18 cellular contexts compared by ENCODE assay signal in genomic region chr10:93300981-93301380, GRCh38.
A peak's percentile ranks its signal among the peaks of the same experiment; 100 is the strongest.
DNase-seq lines count a peak whose midpoint lies in the region; ATAC-seq and TF ChIP-seq lines count a peak whose summit lies in the region.
"Had no signal": no experiment of that assay in that cellular context is flagged by ENCODE, and none has a peak within 500 bp of the region (broad histone marks: within the 10 kb centered on the region; RNA-seq: fewer than 3 reads in every experiment).

No MANE protein-coding gene starts in this region.

- H3K4me2 ChIP-seq in GM23338: no peak overlapping the region
- H3K4me2 ChIP-seq in trophoblast cell (ENCODE audit: low read length): no peak overlapping the region
- H3K4me2 ChIP-seq: BLaER1 had no signal

- H4K91ac ChIP-seq in trophoblast cell (ENCODE audit: low read depth, low read length): no peak overlapping the region

- H3K27ac ChIP-seq in GM23338 (ENCODE audit: low read depth) (0 out of 2 replicates have a peak overlapping the region, but pooled peaks have one; percentile 46), trophoblast cell (ENCODE audit: low read depth, low read length) (no peak overlapping the region)
- H3K27ac ChIP-seq: 22Rv1, BLaER1, C4-2B had no signal

- H3K9me2 ChIP-seq in GM23338 (ENCODE audit: insufficient read depth): no peaks in the 10 kb centered on the region

- H3K4me3 ChIP-seq in GM23338 (no peak overlapping the region), epithelial cell of esophagus (ENCODE audit: low read length) (no peak overlapping the region), trophoblast cell (ENCODE audit: low read depth, low read length) (no peak overlapping the region)
- H3K4me3 ChIP-seq: BLaER1 had no signal

- H3F3A ChIP-seq in GM23338 (replicated peaks; ENCODE audit: low read depth): no peaks in the 10 kb centered on the region

- H3K9me3 ChIP-seq in trophoblast cell (ENCODE audit: insufficient read depth, low read depth, low read length): peaks cover 2% of the 10 kb centered on the region
- H3K9me3 ChIP-seq: BLaER1, Caco-2 had no signal

- H3K27me3 Mint-ChIP-seq in GM23338 (ENCODE audit: insufficient read depth, low read depth, poor library complexity): peaks cover 7% of the 10 kb centered on the region
- H3K27me3 Mint-ChIP-seq: B cell had no signal

- no peak overlapping the region for H2AFZ ChIP-seq in GM23338
- no peak overlapping the region for H2AFZ ChIP-seq in trophoblast cell (ENCODE audit: insufficient read depth, low read length, poor library complexity)

- no peak overlapping the region for H2BK12ac ChIP-seq in trophoblast cell (ENCODE audit: low read length)

- H3K36me3 Mint-ChIP-seq in GM23338 (ENCODE audit: low read depth): no peaks in the 10 kb centered on the region
- H3K36me3 Mint-ChIP-seq: CD4-positive, CD25-positive, alpha-beta regulatory T cell; CD8-positive, alpha-beta T cell had no signal

- H4K12ac ChIP-seq in trophoblast cell (ENCODE audit: low read depth, low read length): no peak overlapping the region

- peaks cover 15% of the 10 kb centered on the region for H3K4me1 Mint-ChIP-seq in GM23338
- H3K4me1 Mint-ChIP-seq: B cell; CD4-positive, CD25-positive, alpha-beta regulatory T cell had no signal

- no peaks in the 10 kb centered on the region for H4K20me1 ChIP-seq in GM23338 (replicated peaks; ENCODE audit: insufficient read depth)
- H4K20me1 ChIP-seq: BLaER1 had no signal

- no peak overlapping the region for H3K23ac ChIP-seq in trophoblast cell (ENCODE audit: low read length)

- TF ChIP-seq CTCF in GM23338 (conservative IDR thresholded peaks at IDR 0.05; ENCODE audit: low read depth in 2 of 2): no peak
- TF ChIP-seq CTCF in epithelial cell of esophagus (IDR thresholded peaks at IDR 0.05; ENCODE audit: insufficient read depth, low read depth, low read length, missing control alignments): no peak

- H3K18ac ChIP-seq in trophoblast cell (ENCODE audit: low read length): no peak overlapping the region

- ATAC-seq in GM23338: no peak
- ATAC-seq in HG02970 (IDR thresholded peaks at IDR 0.05; ENCODE audit: low FRiP score, unreplicated experiment): no peak
- ATAC-seq: CD8-positive, alpha-beta T cell had no signal

- H3K36me3 ChIP-seq in GM23338 (ENCODE audit: insufficient read depth) (no peaks in the 10 kb centered on the region), trophoblast cell (ENCODE audit: control insufficient read depth in 1 of 2, insufficient read depth in 2 of 2, low read length in 2 of 2) (peaks cover 2 to 7% of the 10 kb centered on the region in 2 experiments)
- H3K36me3 ChIP-seq: BLaER1 had no signal

- H3K27me3 ChIP-seq in GM23338 (ENCODE audit: insufficient read depth) (no peaks in the 10 kb centered on the region), trophoblast cell (ENCODE audit: insufficient read depth, low read length) (no peaks in the 10 kb centered on the region)
- H3K27me3 ChIP-seq: BLaER1 had no signal

- H3K4me3 Mint-ChIP-seq in GM23338: no peak overlapping the region
- H3K4me3 Mint-ChIP-seq: B cell; CD4-positive, CD25-positive, alpha-beta regulatory T cell; CD8-positive, alpha-beta T cell had no signal

- no peak overlapping the region for H2AK5ac ChIP-seq in trophoblast cell (ENCODE audit: low read length)

- no CpG with 5 or more reads among the region's 5 CpGs for WGBS in trophoblast cell (ENCODE audit: extremely low coverage, insufficient coverage, insufficient read length)

- no peak overlapping the region for H3K27ac Mint-ChIP-seq in GM23338
- H3K27ac Mint-ChIP-seq: B cell; CD4-positive, CD25-positive, alpha-beta regulatory T cell; CD8-positive, alpha-beta T cell had no signal

- H2BK120ac ChIP-seq in trophoblast cell (ENCODE audit: insufficient read depth, low read length, poor library complexity): no peak overlapping the region

- no peak overlapping the region for H3K4ac ChIP-seq in trophoblast cell (ENCODE audit: low read depth, low read length)

- H3K4me1 ChIP-seq in GM23338 (ENCODE audit: insufficient read depth) (peaks cover 16% of the 10 kb centered on the region), trophoblast cell (ENCODE audit: control insufficient read depth in 1 of 2, insufficient read depth in 2 of 2, low read length in 2 of 2) (peaks cover 3 to 4% of the 10 kb centered on the region in 2 experiments)
- H3K4me1 ChIP-seq: BLaER1 had no signal

- no peak overlapping the region for H3K14ac ChIP-seq in trophoblast cell (ENCODE audit: low read length)

- no peaks in the 10 kb centered on the region; the same call in 2 of the 3 replicates for H3K9me3 Mint-ChIP-seq in GM23338
- H3K9me3 Mint-ChIP-seq: CD4-positive, CD25-positive, alpha-beta regulatory T cell; CD8-positive, alpha-beta T cell had no signal

- H3K9ac ChIP-seq in trophoblast cell (ENCODE audit: low read length): no peak overlapping the region
- H3K9ac ChIP-seq: BLaER1 had no signal

- H3K79me2 ChIP-seq in GM23338 (replicated peaks; ENCODE audit: insufficient read depth) (no peaks in the 10 kb centered on the region; the same call in 1 of the 2 replicates), trophoblast cell (ENCODE audit: control insufficient read depth, insufficient read depth, low read length, poor library complexity) (no peaks in the 10 kb centered on the region)

- no peak overlapping the region for H4K8ac ChIP-seq in trophoblast cell (ENCODE audit: low read depth, low read length)

- peak; percentile 16 for DNase-seq in NCI-H748 (lab: John Stamatoyannopoulos, UW; ENCODE audit: unreplicated experiment)
- DNase-seq in NCI-H748 treated with DMSO at 0.1 percent for 48 hours (lab: John Stamatoyannopoulos, UW): no peak
- no peak for DNase-seq in GM23338 (ENCODE audit: low spot score)
- DNase-seq in epithelial cell of esophagus (ENCODE audit: low read depth): peak; percentile 15
- peak; percentile 26 to 54 for DNase-seq in trophoblast cell
- no peak for DNase-seq in amniotic stem cell (lab: John Stamatoyannopoulos, UW)
- DNase-seq: Caco-2; CD4-positive, CD25-positive, alpha-beta regulatory T cell; CD8-positive, alpha-beta T cell; DMS153; DND-41; H7; HCEC 1CT had no signal

- no peaks in the 10 kb centered on the region for H3K79me1 ChIP-seq in trophoblast cell (ENCODE audit: low read length)

- H2BK5ac ChIP-seq in trophoblast cell (ENCODE audit: low read depth, low read length, poor library complexity): no peak overlapping the region

TF ChIP-seq in GM23338, 12 proteins besides CTCF, POLR2A, EP300 and RAD21:
- no peak for TF ChIP-seq EZH2 (IDR thresholded peaks at IDR 0.05; ENCODE audit: low read depth, unreplicated experiment)
- no peak for TF ChIP-seq REST (IDR thresholded peaks at IDR 0.05; ENCODE audit: unreplicated experiment)

Comparison
In these comparisons a context has a peak if more than half of its experiments do, and no peak if none do; other contexts are left out.
1. DNase-seq: peak in NCI-H748 (single experiment), epithelial cell of esophagus (single experiment) and trophoblast cell (2 of 2); none in NCI-H748 treated with DMSO at 0.1 percent for 48 hours (single experiment), GM23338 (single experiment) and amniotic stem cell (single experiment).